18 cellular contexts compared by ENCODE assay signal in the genomic region with DNA sequence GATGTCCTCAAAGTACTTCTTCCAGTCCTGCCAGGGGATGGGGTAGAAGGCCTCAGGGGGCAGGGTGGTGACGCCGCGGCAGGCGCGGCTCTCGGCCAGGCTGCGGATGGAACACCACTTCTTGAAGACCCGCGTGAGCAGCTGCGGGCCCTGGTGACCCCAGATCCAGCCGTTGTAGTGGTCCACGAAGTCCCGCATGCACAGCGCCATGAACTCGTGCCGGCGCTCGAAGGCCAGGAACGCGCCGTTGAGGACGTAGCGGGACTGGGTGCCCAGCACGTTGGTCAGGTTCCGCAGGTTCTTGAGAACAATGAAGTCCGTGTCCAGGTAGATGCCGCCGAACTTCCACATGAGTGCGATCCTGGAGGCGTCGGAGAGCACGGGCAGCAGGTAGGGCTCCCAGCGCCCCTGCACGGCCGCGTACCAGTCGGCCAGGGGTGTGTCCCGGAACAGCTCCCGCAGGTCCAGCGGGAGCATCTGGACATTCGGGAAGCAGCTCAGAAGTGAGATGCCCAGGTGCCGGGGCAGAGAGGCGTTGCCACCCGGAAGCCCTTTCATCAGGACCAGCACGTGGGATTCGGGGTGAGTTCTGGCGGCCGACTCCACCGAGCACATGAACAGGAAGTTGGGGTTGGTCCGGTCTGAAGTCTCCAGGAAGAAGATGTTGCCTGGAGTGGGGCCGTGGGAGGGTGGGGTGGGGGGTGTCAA. TPM values are rescaled to one million over a fixed set of nuclear protein-coding genes. Genes with fewer than 3 reads are reported as not detected.
"Had no signal": no experiment of that assay in that cellular context is flagged by ENCODE, and none has a peak within 500 bp of the region (broad histone marks: within the 10 kb centered on the region; RNA-seq: fewer than 3 reads in every experiment).

No MANE protein-coding gene starts in this region.

- H3K9me3 Mint-ChIP-seq: activated CD4-positive, alpha-beta T cell treated with anti-CD3 and anti-CD28 coated beads, Interleukin-2, amount 10 ng/mL, durations not matched to agents 7 days and 5 days; brain; natural killer cell treated with Interleukin-12 subunit alpha and Interleukin-12 subunit beta and Interleukin-15 and Interleukin-18, amount 100 ng/mL, for 72 hours; stimulated activated naive CD8-positive, alpha-beta T cell treated with anti-CD3 and anti-CD28 coated beads, Interleukin-15, amount 100 ng/mL, for 72 hours; T-cell had no signal

- H3K27ac Mint-ChIP-seq: activated CD4-positive, alpha-beta T cell treated with anti-CD3 and anti-CD28 coated beads, Interleukin-2, amount 10 ng/mL, durations not matched to agents 7 days and 5 days; activated naive CD8-positive, alpha-beta T cell; brain; natural killer cell treated with Interleukin-12 subunit alpha and Interleukin-12 subunit beta and Interleukin-15 and Interleukin-18, amount 100 ng/mL, for 72 hours; T-cell had no signal

- H3K9me3 ChIP-seq: prostate gland, spleen, testis had no signal

- H3K27me3 ChIP-seq: spleen, testis had no signal

- FAIRE-seq: frontal cortex, keratinocyte had no signal

- H3K4me3 Mint-ChIP-seq: activated CD4-positive, alpha-beta T cell treated with anti-CD3 and anti-CD28 coated beads, Interleukin-2, amount 10 ng/mL, durations not matched to agents 7 days and 5 days; activated naive CD8-positive, alpha-beta T cell; brain; natural killer cell treated with Interleukin-12 subunit alpha and Interleukin-12 subunit beta and Interleukin-15 and Interleukin-18, amount 100 ng/mL, for 72 hours; stimulated activated naive CD8-positive, alpha-beta T cell treated with anti-CD3 and anti-CD28 coated beads, Interleukin-15, amount 100 ng/mL, for 72 hours; T-cell had no signal

- ATAC-seq: natural killer cell treated with Interleukin-12 subunit alpha and Interleukin-12 subunit beta and Interleukin-15 and Interleukin-18, amount 100 ng/mL, for 72 hours; sciatic nerve; stimulated activated naive CD8-positive, alpha-beta T cell treated with anti-CD3 and anti-CD28 coated beads, Interleukin-15, amount 100 ng/mL, for 72 hours; T-cell had no signal

- H3K36me3 Mint-ChIP-seq: activated naive CD8-positive, alpha-beta T cell; brain; natural killer cell treated with Interleukin-12 subunit alpha and Interleukin-12 subunit beta and Interleukin-15 and Interleukin-18, amount 100 ng/mL, for 72 hours; T-cell had no signal

- H3K4me3 ChIP-seq: prostate gland, testis had no signal

- H3K27ac ChIP-seq: prostate gland, testis had no signal

- H3K27me3 Mint-ChIP-seq: activated CD4-positive, alpha-beta T cell treated with anti-CD3 and anti-CD28 coated beads, Interleukin-2, amount 10 ng/mL, durations not matched to agents 7 days and 5 days; activated naive CD8-positive, alpha-beta T cell; natural killer cell treated with Interleukin-12 subunit alpha and Interleukin-12 subunit beta and Interleukin-15 and Interleukin-18, amount 100 ng/mL, for 72 hours; stimulated activated naive CD8-positive, alpha-beta T cell treated with anti-CD3 and anti-CD28 coated beads, Interleukin-15, amount 100 ng/mL, for 72 hours had no signal

- H3K36me3 ChIP-seq: prostate gland had no signal

- H3K4me1 Mint-ChIP-seq: activated CD4-positive, alpha-beta T cell treated with anti-CD3 and anti-CD28 coated beads, Interleukin-2, amount 10 ng/mL, durations not matched to agents 7 days and 5 days; stimulated activated naive CD8-positive, alpha-beta T cell treated with anti-CD3 and anti-CD28 coated beads, Interleukin-15, amount 100 ng/mL, for 72 hours; T-cell had no signal

- DNase-seq: activated CD4-positive, alpha-beta T cell treated with anti-CD3 and anti-CD28 coated beads, Interleukin-2, amount 10 ng/mL, durations not matched to agents 7 days and 5 days; activated gamma-delta T cell treated with Interleukin-2 at 50 U/mL for 16 hours; amygdala; cortex of kidney; effector CD4-positive, alpha-beta T cell; occipital lobe; stimulated activated naive CD8-positive, alpha-beta T cell treated with anti-CD3 and anti-CD28 coated beads, Interleukin-15, amount 100 ng/mL, for 72 hours; T-cell; T-helper 9 cell; testis had no signal

RNA-seq across cellular contexts. Expression of gene ATP5MGL, which starts 52.8 kb away (rescaled TPM):
- total RNA-seq: prostate gland had no signal
- polyA plus RNA-seq: keratinocyte, spleen had no signal
